Comparison of ENCODE assay signal across 14 cellular contexts in genomic region chr11:116420770-116421528, GRCh38.
DNase-seq lines count a peak whose midpoint lies in the region; ATAC-seq, FAIRE-seq and TF ChIP-seq lines count a peak whose summit lies in the region.
"Had no signal": no experiment of that assay in that cellular context is flagged by ENCODE, and none has a peak within 500 bp of the region (broad histone marks: within the 10 kb centered on the region; RNA-seq: fewer than 3 reads in every experiment).

No MANE protein-coding gene starts in this region.

- peaks cover 0 to 12% of the 10 kb centered on the region in 2 donors for H3K4me1 ChIP-seq in small intestine (ENCODE audit: control insufficient read depth in 2 of 2, insufficient read depth in 1 of 2, low read depth in 1 of 2, low read length in 1 of 2)

- H3K27ac ChIP-seq in small intestine (ENCODE audit: low read depth in 1 of 2, low read length in 1 of 2) = peak overlapping the region; percentile 27 to 85

- FAIRE-seq in bronchial epithelial cell (lab: Jason Lieb, UNC) (no peak), small intestine (lab: Jason Lieb, UNC) (no peak)
- FAIRE-seq: TTC549 had no signal

- H3K36me3 ChIP-seq in bronchial epithelial cell (ENCODE audit: control insufficient read depth, insufficient read depth, low read length) (no peaks in the 10 kb centered on the region), small intestine (ENCODE audit: control insufficient read depth in 2 of 2, insufficient read depth in 2 of 2, low read length in 2 of 2) (no peaks in the 10 kb centered on the region)

- H3K9me3 ChIP-seq in small intestine (ENCODE audit: control insufficient read depth, low read depth) = no peaks in the 10 kb centered on the region

- WGBS in small intestine, 3 donors = 31 to 59% (median 46%) methylated on average over 9 of the region's 9 CpGs

- no peak for TF ChIP-seq CTCF in bronchial epithelial cell (IDR thresholded peaks at IDR 0.05; ENCODE audit: insufficient read depth, low read length, severe bottlenecking)

- H3K27me3 ChIP-seq in bronchial epithelial cell (ENCODE audit: control insufficient read depth, insufficient read depth, low read length) = no peaks in the 10 kb centered on the region
- no peaks in the 10 kb centered on the region for H3K27me3 ChIP-seq in small intestine (ENCODE audit: control insufficient read depth in 2 of 2, insufficient read depth in 2 of 2, low read length in 2 of 2)

- H3K4me3 ChIP-seq in bronchial epithelial cell (ENCODE audit: low read depth, low read length) = no peak overlapping the region
- no peak overlapping the region for H3K4me3 ChIP-seq in small intestine (ENCODE audit: low read depth in 1 of 2, low read length in 2 of 2)

- ATAC-seq in GM19452 (IDR thresholded peaks at IDR 0.05; ENCODE audit: unreplicated experiment) = no peak
- ATAC-seq: Right ventricle myocardium inferior had no signal

- peak; percentile 61 for DNase-seq in NCI-H345 (lab: John Stamatoyannopoulos, UW)
- DNase-seq in NCI-H345 treated with DMSO at 0.1 percent for 48 hours (lab: John Stamatoyannopoulos, UW; ENCODE audit: unreplicated experiment) = no peak
- DNase-seq in NCI-H82 treated with DMSO at 0.1 percent for 48 hours (lab: John Stamatoyannopoulos, UW; ENCODE audit: unreplicated experiment) = peak; percentile 18
- DNase-seq in bronchial epithelial cell (ENCODE audit: low read depth) = peak; percentile 58
- peak; percentile 91 for DNase-seq in small intestine
- no peak for DNase-seq in T1000 (lab: John Stamatoyannopoulos, UW)
- DNase-seq in NCI-H1694 treated with DMSO at 0.1 percent for 48 hours (lab: John Stamatoyannopoulos, UW) = no peak
- DNase-seq: HFFc6; NCI-H2107; occipital lobe; stimulated activated CD8-positive, alpha-beta memory T cell treated with anti-CD3 and anti-CD28 coated beads, Interleukin-4, amount 100 ng/mL, for 48 hours had no signal

Comparison
In these comparisons a context has a peak if more than half of its experiments do, and no peak if none do; other contexts are left out.
1. DNase-seq: peak in NCI-H345 (single experiment), NCI-H82 treated with DMSO at 0.1 percent for 48 hours (single experiment), bronchial epithelial cell (single experiment) and small intestine (single experiment); none in NCI-H345 treated with DMSO at 0.1 percent for 48 hours (single experiment), T1000 (single experiment) and NCI-H1694 treated with DMSO at 0.1 percent for 48 hours (single experiment).